Comparison of ENCODE assay signal across 8 cellular contexts in genomic region chr10:60943372-60944158, GRCh38. TPM values are rescaled to one million over a fixed set of nuclear protein-coding genes. Genes with fewer than 3 reads are reported as not detected.
DNase-seq lines count a peak whose midpoint lies in the region; ATAC-seq, FAIRE-seq and TF ChIP-seq lines count a peak whose summit lies in the region.

No MANE protein-coding gene starts in this region.

- DNase-seq in RWPE2 (ENCODE audit: low spot score) (peak; percentile 47), bronchial epithelial cell (ENCODE audit: low read depth) (peak; percentile 35), iPS-NIHi11 (ENCODE audit: low spot score) (peak; percentile 57), sigmoid colon (peak; percentile 86), NCI-H187 treated with DMSO at 0.1 percent for 48 hours (lab: John Stamatoyannopoulos, UW) (no peak)

- H3K27me3 ChIP-seq in BLaER1, result no peaks in the 10 kb centered on the region
- H3K27me3 ChIP-seq in RWPE2 (ENCODE audit: insufficient read depth, poor library complexity, severe bottlenecking), result no peaks in the 10 kb centered on the region
- no peaks in the 10 kb centered on the region for H3K27me3 ChIP-seq in bronchial epithelial cell (ENCODE audit: control insufficient read depth, insufficient read depth, low read length)
- no peaks in the 10 kb centered on the region for H3K27me3 ChIP-seq in sigmoid colon

- no peak for TF ChIP-seq EP300 in sigmoid colon (IDR thresholded peaks at IDR 0.05)

- H3K9me3 ChIP-seq in BLaER1, result no peaks in the 10 kb centered on the region
- no peaks in the 10 kb centered on the region for H3K9me3 ChIP-seq in RWPE2 (ENCODE audit: severe bottlenecking)
- H3K9me3 ChIP-seq in sigmoid colon, result no peaks in the 10 kb centered on the region

- ATAC-seq in GM18907 (IDR thresholded peaks at IDR 0.05; ENCODE audit: unreplicated experiment) (peak; percentile 46), HG03432 (IDR thresholded peaks at IDR 0.05; ENCODE audit: unreplicated experiment) (peak; percentile 39), RWPE2 (ENCODE audit: low read depth) (peak; percentile 68)

- H3K27ac ChIP-seq in BLaER1 (peak overlapping the region; percentile 95), RWPE2 (ENCODE audit: poor library complexity, severe bottlenecking) (peak overlapping the region; percentile 53), sigmoid colon (peak overlapping the region; percentile 93 to 98 (median 97))

- H3K4me3 ChIP-seq in BLaER1, result peak overlapping the region; percentile 90
- peak overlapping the region; percentile 55 for H3K4me3 ChIP-seq in RWPE2 (ENCODE audit: severe bottlenecking)
- peak overlapping the region; percentile 60 for H3K4me3 ChIP-seq in bronchial epithelial cell (ENCODE audit: low read depth, low read length)
- H3K4me3 ChIP-seq in sigmoid colon, result peak overlapping the region; percentile 72 to 91 (median 85)

- H3K36me3 ChIP-seq in BLaER1, result 0 out of 2 replicates have a peak, but pooled peaks cover 6% of the 10 kb centered on the region
- H3K36me3 ChIP-seq in RWPE2 (ENCODE audit: low read depth), result no peaks in the 10 kb centered on the region
- no peaks in the 10 kb centered on the region for H3K36me3 ChIP-seq in bronchial epithelial cell (ENCODE audit: control insufficient read depth, insufficient read depth, low read length)
- no peaks in the 10 kb centered on the region for H3K36me3 ChIP-seq in sigmoid colon

- 1% methylated on average over 60 of the region's 60 CpGs for WGBS in sigmoid colon, 2 donors

- no peak for TF ChIP-seq CTCF in RWPE2 (IDR thresholded peaks at IDR 0.05; ENCODE audit: poor library complexity, severe bottlenecking)
- TF ChIP-seq CTCF in bronchial epithelial cell (IDR thresholded peaks at IDR 0.05; ENCODE audit: insufficient read depth, low read length, severe bottlenecking), result no peak
- no peak for TF ChIP-seq CTCF in sigmoid colon (IDR thresholded peaks at IDR 0.05)

- peak overlapping the region; percentile 93 for H3K4me2 ChIP-seq in BLaER1

- no peak for FAIRE-seq in bronchial epithelial cell (lab: Jason Lieb, UNC)

- intact Hi-C loops in sigmoid colon (cut with DNase I), result loop anchor here (2.0 to 10.0 kb wide), 2 partner anchors 39 to 799 kb away; no protein-coding TSS in a partner anchor

- H3K9ac ChIP-seq in BLaER1, result peak overlapping the region; percentile 94

- TF ChIP-seq POLR2A in sigmoid colon (IDR thresholded peaks at IDR 0.05), result no peak

- no peaks in the 10 kb centered on the region for H4K20me1 ChIP-seq in BLaER1

- peaks cover 38% of the 10 kb centered on the region for H3K4me1 ChIP-seq in BLaER1
- peaks cover 3% of the 10 kb centered on the region for H3K4me1 ChIP-seq in RWPE2 (ENCODE audit: insufficient read depth, poor library complexity, severe bottlenecking)
- peaks cover 0 to 43% (median 19%) of the 10 kb centered on the region in 4 donors for H3K4me1 ChIP-seq in sigmoid colon

RNA-seq across cellular contexts. Expression of gene RHOBTB1, which starts 0.4 kb away (rescaled TPM):
- total RNA-seq in bronchial epithelial cell, result 3.5 and 6.3 TPM in 2 replicates
- 10 to 100 TPM in 3 of 4 donors, 1 to 10 TPM in 1; 8.6 to 25.5 (median 14.3) TPM for total RNA-seq in sigmoid colon
- polyA plus RNA-seq in sigmoid colon, result 1 to 10 TPM; 3.3 to 6.0 (median 4.9) TPM
